Comparison of ENCODE assay signal across 1 cellular context in genomic region chr19:41263042-41263849, GRCh38.
TF ChIP-seq lines count a peak whose summit lies in the region.

No MANE protein-coding gene starts in this region.

TF ChIP-seq in A549, 52 proteins besides CTCF, POLR2A, EP300 and RAD21 (continued from another document):
- TF ChIP-seq, protein P1, sequence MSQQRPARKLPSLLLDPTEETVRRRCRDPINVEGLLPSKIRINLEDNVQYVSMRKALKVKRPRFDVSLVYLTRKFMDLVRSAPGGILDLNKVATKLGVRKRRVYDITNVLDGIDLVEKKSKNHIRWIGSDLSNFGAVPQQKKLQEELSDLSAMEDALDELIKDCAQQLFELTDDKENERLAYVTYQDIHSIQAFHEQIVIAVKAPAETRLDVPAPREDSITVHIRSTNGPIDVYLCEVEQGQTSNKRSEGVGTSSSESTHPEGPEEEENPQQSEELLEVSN (IDR thresholded peaks at IDR 0.05; ENCODE audit: borderline replicate concordance, low read depth), result 0 out of 2 replicates have a peak, but pooled peaks have one; percentile 38
- TF ChIP-seq, protein P2, sequence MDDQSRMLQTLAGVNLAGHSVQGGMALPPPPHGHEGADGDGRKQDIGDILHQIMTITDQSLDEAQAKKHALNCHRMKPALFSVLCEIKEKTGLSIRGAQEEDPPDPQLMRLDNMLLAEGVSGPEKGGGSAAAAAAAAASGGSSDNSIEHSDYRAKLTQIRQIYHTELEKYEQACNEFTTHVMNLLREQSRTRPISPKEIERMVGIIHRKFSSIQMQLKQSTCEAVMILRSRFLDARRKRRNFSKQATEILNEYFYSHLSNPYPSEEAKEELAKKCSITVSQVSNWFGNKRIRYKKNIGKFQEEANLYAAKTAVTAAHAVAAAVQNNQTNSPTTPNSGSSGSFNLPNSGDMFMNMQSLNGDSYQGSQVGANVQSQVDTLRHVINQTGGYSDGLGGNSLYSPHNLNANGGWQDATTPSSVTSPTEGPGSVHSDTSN (IDR thresholded peaks at IDR 0.05), result peak; percentile 66; the same call in 1 of the 2 replicates
- TF ChIP-seq CBX8 (IDR thresholded peaks at IDR 0.05) (no peak), ZNF302 (CRISPR knock-in tag; IDR thresholded peaks at IDR 0.05) (no peak)
